In genomic region chr7:96329189-96329588, GRCh38 we compare ENCODE assay signal across 14 cellular contexts. TPM values are rescaled to one million over a fixed set of nuclear protein-coding genes. Genes with fewer than 3 reads are reported as not detected.
A peak's percentile ranks its signal among the peaks of the same experiment; 100 is the strongest.
DNase-seq lines count a peak whose midpoint lies in the region; ATAC-seq, FAIRE-seq and TF ChIP-seq lines count a peak whose summit lies in the region.
"Had no signal": no experiment of that assay in that cellular context is flagged by ENCODE, and none has a peak within 500 bp of the region (broad histone marks: within the 10 kb centered on the region; RNA-seq: fewer than 3 reads in every experiment).

No MANE protein-coding gene starts in this region.

- 5% methylated on average over 1 of the region's 1 CpG for WGBS in GM12878 (ENCODE audit: insufficient coverage, insufficient replicate concordance, low lambda C conversion rate, missing lambda C conversion rate)

- H2AFZ ChIP-seq in GM12878 (ENCODE audit: control insufficient read depth, low read depth, low read length): no peak overlapping the region

- H3K4me1 Mint-ChIP-seq in chondrocyte (ENCODE audit: low read depth): peaks cover 31% of the 10 kb centered on the region

- no peak for FAIRE-seq in GM12878 (lab: Jason Lieb, UNC)
- FAIRE-seq: A204.1 had no signal

- SMC1A ChIA-PET in GM12878 (lab: Charles Lee; ENCODE audit: uncharacterized antibody, unreplicated experiment): interaction anchor here (1.6 kb wide), 1 partner anchor 156 kb away, joined by 4 read pairs; no protein-coding TSS in a partner anchor

- DNase-seq in NCI-H1436 treated with DMSO at 0.1 percent for 48 hours (lab: John Stamatoyannopoulos, UW) (peak; percentile 23), NCI-H1436 (lab: John Stamatoyannopoulos, UW) (no peak), COR-L47 (lab: John Stamatoyannopoulos, UW) (peak; percentile 68), NCI-H1092 (lab: John Stamatoyannopoulos, UW) (peak; percentile 4), GM12878 (ENCODE audit: low read depth, low spot score) (no peak), chondrocyte (ENCODE audit: low spot score) (no peak), NCI-H1694 treated with DMSO at 0.1 percent for 48 hours (lab: John Stamatoyannopoulos, UW) (no peak)
- DNase-seq: C1 segment of cervical spinal cord, HCEC 1CT, MV-4-11, NCI-H2029 treated with DMSO at 0.1 percent for 48 hours, Peyer's patch had no signal

- H3K4me3 Mint-ChIP-seq in chondrocyte (ENCODE audit: unreplicated experiment): no peak overlapping the region

- CTCF ChIA-PET in GM12878 (lab: Yijun Ruan, JAX): interaction anchor here (1.7 kb wide), 1 partner anchor 17 kb away, joined by 3 read pairs; no protein-coding TSS in a partner anchor

- no peaks in the 10 kb centered on the region for H4K20me1 ChIP-seq in GM12878 (ENCODE audit: control insufficient read depth, insufficient read depth)

- POLR2A ChIA-PET in GM12878 (lab: Charles Lee): no interaction called here

- TF ChIP-seq CTCF in GM12878 (IDR thresholded peaks at IDR 0.05 in 2 of 3, conservative IDR thresholded peaks at IDR 0.05 in 1 of 3; ENCODE audit: control insufficient read depth in 2 of 3, extremely low read depth in 1 of 3, insufficient read depth in 1 of 3, low read depth in 3 of 3, low read length in 3 of 3): no peak
- TF ChIP-seq CTCF in chondrocyte (IDR thresholded peaks at IDR 0.05): no peak

- H3K9ac ChIP-seq in GM12878 (ENCODE audit: control insufficient read depth, insufficient read depth, low read length): no peak overlapping the region

- no peak for TF ChIP-seq EP300 in GM12878 (IDR thresholded peaks at IDR 0.05; ENCODE audit: borderline replicate concordance in 1 of 2, control insufficient read depth in 1 of 2, low read depth in 2 of 2, low read length in 2 of 2)

- no peak for TF ChIP-seq POLR2A in GM12878 (IDR thresholded peaks at IDR 0.05; ENCODE audit: low read depth, low read length)

- no peaks in the 10 kb centered on the region for H3K36me3 ChIP-seq in GM12878 (ENCODE audit: control insufficient read depth in 2 of 2, insufficient read depth in 2 of 2, low read length in 1 of 2)
- H3K36me3 ChIP-seq: Peyer's patch had no signal

- no peak overlapping the region for H3K4me3 ChIP-seq in GM12878
- H3K4me3 ChIP-seq: Peyer's patch had no signal

- no peak overlapping the region for H3K27ac ChIP-seq in GM12878 (ENCODE audit: control insufficient read depth, insufficient read depth)
- H3K27ac ChIP-seq: Peyer's patch had no signal

- ATAC-seq in GM12878: peak; percentile 12; the same call in 1 of the 3 replicates
- ATAC-seq: Right ventricle myocardium inferior had no signal

- H3K27ac Mint-ChIP-seq in chondrocyte (ENCODE audit: unreplicated experiment): no peak overlapping the region

- H3K9me3 ChIP-seq in GM12878 (replicated peaks; ENCODE audit: control insufficient read depth, insufficient read depth, low read length): peaks cover 5% of the 10 kb centered on the region; the same call in 2 of the 3 replicates
- H3K9me3 ChIP-seq: Peyer's patch had no signal

- no peak for TF ChIP-seq RAD21 in GM12878 (IDR thresholded peaks at IDR 0.05; ENCODE audit: insufficient read depth, low read depth, low read length)

- no peak overlapping the region for H3K4me2 ChIP-seq in GM12878 (ENCODE audit: control insufficient read depth, insufficient read depth)

- in situ Hi-C loops in GM12878 (cut with MboI): no loop called here

- H3K9me3 Mint-ChIP-seq in chondrocyte (ENCODE audit: low read depth): peaks cover 7% of the 10 kb centered on the region

- RAD21 ChIA-PET in GM12878 (lab: Charles Lee; ENCODE audit: unreplicated experiment): interaction anchor here (0.5 kb wide), 1 partner anchor 105 kb away, joined by 5 read pairs; no protein-coding TSS in a partner anchor

- H3K4me1 ChIP-seq in GM12878 (ENCODE audit: control insufficient read depth, insufficient read depth, low read length): no peaks in the 10 kb centered on the region

- no peaks in the 10 kb centered on the region for H3K79me2 ChIP-seq in GM12878 (ENCODE audit: control insufficient read depth, insufficient read depth, low read length)

- no peaks in the 10 kb centered on the region for H3K36me3 Mint-ChIP-seq in chondrocyte (ENCODE audit: low read depth)

- BruUV-seq in GM12878 (replicated peaks; lab: Mats Ljungman, UMichigan): no TSS peak

- no peaks in the 10 kb centered on the region for H3K27me3 Mint-ChIP-seq in chondrocyte (ENCODE audit: low read depth)

- no peaks in the 10 kb centered on the region; a peak in 1 of 4 replicates for H3K27me3 ChIP-seq in GM12878 (replicated peaks in 1 of 2; ENCODE audit: control insufficient read depth in 2 of 2, insufficient read depth in 2 of 2, low read length in 1 of 2)
- H3K27me3 ChIP-seq: Peyer's patch had no signal

- intact Hi-C loops in GM12878 (cut with micrococcal nuclease; ENCODE audit: unreplicated experiment): loop anchor here (10.0 kb wide), 1 partner anchor 376 kb away; the partner anchor contains the start of gene SEM1

TF ChIP-seq in GM12878, 131 proteins besides CTCF, POLR2A, EP300 and RAD21 (continues in another document):
- TF ChIP-seq EED (IDR thresholded peaks at IDR 0.05; ENCODE audit: low read depth): no peak
- TF ChIP-seq SP1 (IDR thresholded peaks at IDR 0.05; ENCODE audit: low read depth, low read length): no peak
- no peak for TF ChIP-seq SPI1 (IDR thresholded peaks at IDR 0.05; ENCODE audit: borderline replicate concordance, insufficient read depth, low read depth, low read length)
- no peak for TF ChIP-seq NFYA (IDR thresholded peaks at IDR 0.05; ENCODE audit: borderline replicate concordance, low read depth, low read length)
- TF ChIP-seq JUNB (IDR thresholded peaks at IDR 0.05): no peak
- TF ChIP-seq ZBTB4 (CRISPR knock-in tag; IDR thresholded peaks at IDR 0.05): no peak
- TF ChIP-seq CREM (IDR thresholded peaks at IDR 0.05; ENCODE audit: low read depth): no peak
- no peak for TF ChIP-seq NRF1 (conservative IDR thresholded peaks at IDR 0.05; ENCODE audit: low read depth, low read length)
- no peak for TF ChIP-seq BCLAF1 (IDR thresholded peaks at IDR 0.05)
- no peak for TF ChIP-seq EZH2 (IDR thresholded peaks at IDR 0.05; ENCODE audit: borderline replicate concordance, control insufficient read depth, low read depth, low read length)

RNA-seq across cellular contexts. Expression of gene SLC25A13, which starts 7.3 kb away (rescaled TPM):
- 80.1 and 81.8 TPM in 2 replicates for total RNA-seq in GM12878 (2013; cell fraction: nucleolus; rRNA removed)
- total RNA-seq in GM12878 (2014; rRNA removed): 18.6 and 19.1 TPM in 2 replicates
- 21.2 and 23.0 TPM in 2 replicates for total RNA-seq in GM12878 (2014; rRNA removed; fragmentation: Illumina TruSeq; extraction: Trizol)
- 22.2 and 24.0 TPM in 2 replicates for total RNA-seq in GM12878 (2021)
- 9.3 TPM for polyA plus RNA-seq in GM12878 (2011; ENCODE audit: low read depth)
- 24.3 and 30.1 TPM in 2 replicates for polyA plus RNA-seq in GM12878 (2011; rRNA removed)
- 12.0 and 12.7 TPM in 2 replicates for polyA plus RNA-seq in GM12878 (2011; cell fraction: cytosol; rRNA removed)
- 24.2 and 24.4 TPM in 2 replicates for polyA plus RNA-seq in GM12878 (2011; cell fraction: nucleus; rRNA removed)
- polyA plus RNA-seq in GM12878 (2012): 9.6 and 9.9 TPM in 2 replicates
- 18.0 and 24.9 TPM in 2 replicates for polyA plus RNA-seq in GM12878 (2014; fragmentation: Illumina TruSeq; extraction: Trizol)
- 1 to 10 TPM; 7.0 to 7.4 TPM for polyA plus RNA-seq in GM12878 (2014; fragmentation: Nextera tagmentation; extraction: Ambion mirVana)
- polyA plus RNA-seq in GM12878 (2014; rRNA removed): 15.6 and 16.3 TPM in 2 replicates
- polyA plus RNA-seq in GM12878 (2016; fragmentation: Nextera tagmentation; extraction: Ambion mirVana): 10 to 100 TPM; 17.2 to 24.7 TPM
- polyA minus RNA-seq in GM12878 (2011; rRNA and poly(A)+ RNA removed): 18.2 and 20.3 TPM in 2 replicates
- polyA minus RNA-seq in GM12878 (2011; cell fraction: cytosol; rRNA and poly(A)+ RNA removed): 7.3 and 13.5 TPM in 2 replicates
- polyA minus RNA-seq in GM12878 (2011; cell fraction: nucleus; rRNA and poly(A)+ RNA removed): 15.5 and 28.2 TPM in 2 replicates
- 25.6 to 33.8 TPM (median 26.6 TPM) in 3 replicates for total RNA-seq in chondrocyte

Comparison
In these comparisons a context has a peak if more than half of its experiments do, and no peak if none do; other contexts are left out.
1. DNase-seq: peak in NCI-H1436 treated with DMSO at 0.1 percent for 48 hours (single experiment), COR-L47 (single experiment) and NCI-H1092 (single experiment); none in NCI-H1436 (single experiment), GM12878 (single experiment), chondrocyte (single experiment) and NCI-H1694 treated with DMSO at 0.1 percent for 48 hours (single experiment).